Comparison of ENCODE assay signal across 11 cellular contexts in genomic region chr2:147779440-147779839, GRCh38.
"Had no signal": no experiment of that assay in that cellular context is flagged by ENCODE, and none has a peak within 500 bp of the region (broad histone marks: within the 10 kb centered on the region; RNA-seq: fewer than 3 reads in every experiment).

No MANE protein-coding gene starts in this region.

- H3K9me3 ChIP-seq: HAP-1 had no signal

- H3K36me3 ChIP-seq: HAP-1 had no signal

- H3K4me2 ChIP-seq: GM23338 had no signal

- H3K27ac Mint-ChIP-seq: GM23338, H9, HFFc6 had no signal

- H3K9ac ChIP-seq: GM23248 had no signal

- H2AFZ ChIP-seq: GM23248, GM23338 had no signal

- H3K4me3 ChIP-seq: GM23248, GM23338, HAP-1 had no signal

- H3K4me3 Mint-ChIP-seq: GM23338, H9, HFFc6 had no signal

- ATAC-seq: GM23338, HCT116 had no signal

- H3K27ac ChIP-seq: GM23248 had no signal

- H3K9me3 Mint-ChIP-seq: GM23338, H9 had no signal

- FAIRE-seq: H1, H54 had no signal

- DNase-seq: GM23248, GOT3, H7, H9, HCEC 1CT, HFFc6 had no signal
